16 cellular contexts compared by ENCODE assay signal in the genomic region with DNA sequence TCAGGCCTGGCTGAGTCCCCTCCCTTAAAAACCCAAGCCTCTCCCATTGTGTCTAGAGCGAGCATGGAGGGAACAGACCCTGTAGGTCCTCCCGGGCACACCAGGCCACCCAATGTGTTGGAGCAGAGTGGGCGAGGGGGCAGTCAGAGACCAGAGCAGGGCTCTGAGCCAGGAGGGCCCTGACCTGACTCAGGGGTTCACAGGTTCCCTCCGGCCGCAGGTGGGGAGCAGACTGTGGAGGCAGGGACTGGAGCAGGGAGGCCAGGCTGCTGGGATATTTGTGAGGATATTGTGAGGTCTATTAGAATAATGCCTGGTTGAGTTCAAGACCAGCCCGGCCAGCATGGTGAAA. TPM values are rescaled to one million over a fixed set of nuclear protein-coding genes. Genes with fewer than 3 reads are reported as not detected.
DNase-seq lines count a peak whose midpoint lies in the region; ATAC-seq, FAIRE-seq and TF ChIP-seq lines count a peak whose summit lies in the region.
"Had no signal": no experiment of that assay in that cellular context is flagged by ENCODE, and none has a peak within 500 bp of the region (broad histone marks: within the 10 kb centered on the region; RNA-seq: fewer than 3 reads in every experiment).

No MANE protein-coding gene starts in this region.

- TF ChIP-seq POLR2A in K562 (conservative IDR thresholded peaks at IDR 0.05) = no peak

- H3K4me1 Mint-ChIP-seq in endodermal cell (peaks cover 8% of the 10 kb centered on the region), type B pancreatic cell (ENCODE audit: unreplicated experiment) (peaks cover 5% of the 10 kb centered on the region)

- H3K27ac Mint-ChIP-seq in endodermal cell (no peak overlapping the region), type B pancreatic cell (no peak overlapping the region)
- H3K27ac Mint-ChIP-seq: progenitor cell of endocrine pancreas had no signal

- H2AFZ ChIP-seq in K562 (ENCODE audit: low read depth, low read length) = peak overlapping the region; percentile 83

- H3K9ac ChIP-seq in K562 (ENCODE audit: insufficient read depth in 1 of 2, low read depth in 2 of 2, low read length in 2 of 2) (peak overlapping the region in 1 of 2 experiments; percentile 85; a peak in 2 of 4 replicates), mucosa of rectum (ENCODE audit: low read depth in 1 of 2, low read length in 2 of 2) (no peak overlapping the region), endodermal cell (ENCODE audit: extremely low read depth, low read length, poor library complexity, severe bottlenecking) (no peak overlapping the region)

- POLR2A ChIA-PET in K562 (lab: Yijun Ruan, JAX) = interaction anchor here (0.7 to 0.8 kb wide), 2 partner anchors 81 to 384 kb away, joined by 3 to 4 read pairs; no protein-coding TSS in a partner anchor

- ATAC-seq in HG02610 (IDR thresholded peaks at IDR 0.05; ENCODE audit: unreplicated experiment) (peak; percentile 22), K562 (no peak)

- no peak overlapping the region for H3K4me3 ChIP-seq in K562
- no peak overlapping the region for H3K4me3 ChIP-seq in mucosa of rectum (ENCODE audit: low read length in 2 of 2)
- H3K4me3 ChIP-seq in thymus (ENCODE audit: low read length) = no peak overlapping the region
- H3K4me3 ChIP-seq in endodermal cell (ENCODE audit: low read length) = no peak overlapping the region

- TF ChIP-seq EP300 in K562 (IDR thresholded peaks at IDR 0.05; ENCODE audit: low read length) = no peak

- H3K9me3 Mint-ChIP-seq in endodermal cell = no peaks in the 10 kb centered on the region
- H3K9me3 Mint-ChIP-seq in type B pancreatic cell = no peaks in the 10 kb centered on the region
- H3K9me3 Mint-ChIP-seq: activated naive CD4-positive, alpha-beta T cell treated with anti-CD3 and anti-CD28 coated beads, Interleukin-2, amount 10 ng/mL, durations not matched to agents 7 days and 5 days; CD4-positive, alpha-beta memory T cell had no signal

- no peak for FAIRE-seq in K562 (lab: Jason Lieb, UNC)

- BruUV-seq in K562 (replicated peaks; lab: Mats Ljungman, UMichigan) = no TSS peak

- TF ChIP-seq CTCF in K562 (IDR thresholded peaks at IDR 0.05 in 2 of 3, conservative IDR thresholded peaks at IDR 0.05 in 1 of 3; ENCODE audit: insufficient read depth in 2 of 3, low read depth in 1 of 3, low read length in 3 of 3) (no peak), endodermal cell (conservative IDR thresholded peaks at IDR 0.05) (no peak), type B pancreatic cell (conservative IDR thresholded peaks at IDR 0.05) (no peak)

- H3K36me3 Mint-ChIP-seq in endodermal cell (ENCODE audit: low read depth) (no peaks in the 10 kb centered on the region), type B pancreatic cell (no peaks in the 10 kb centered on the region)
- H3K36me3 Mint-ChIP-seq: CD4-positive, alpha-beta memory T cell had no signal

- in situ Hi-C loops in K562 (cut with MboI) = no loop called here

- no peaks in the 10 kb centered on the region for H3K36me3 ChIP-seq in K562 (ENCODE audit: control insufficient read depth, insufficient read depth, low read length)
- no peaks in the 10 kb centered on the region for H3K36me3 ChIP-seq in mucosa of rectum (ENCODE audit: control insufficient read depth in 2 of 2, insufficient read depth in 2 of 2, low read length in 2 of 2)
- no peaks in the 10 kb centered on the region for H3K36me3 ChIP-seq in thymus (ENCODE audit: control insufficient read depth, insufficient read depth)
- no peaks in the 10 kb centered on the region for H3K36me3 ChIP-seq in endodermal cell (ENCODE audit: control insufficient read depth, insufficient read depth, low read length)

- H3K27ac ChIP-seq in K562 (ENCODE audit: extremely low read depth, low read depth, low read length) (peak overlapping the region; percentile 57; the same call in 1 of the 3 replicates), mucosa of rectum (ENCODE audit: low read depth in 2 of 2, low read length in 2 of 2) (peak overlapping the region; percentile 52 to 68), thymus (ENCODE audit: low read depth) (peak overlapping the region; percentile 85), endodermal cell (ENCODE audit: low read depth, low read length) (no peak overlapping the region)

- no peak for TF ChIP-seq RAD21 in K562 (CRISPR knock-in tag; conservative IDR thresholded peaks at IDR 0.05 in 1 of 2, IDR thresholded peaks at IDR 0.05 in 1 of 2)

- no peaks in the 10 kb centered on the region for H3K9me1 ChIP-seq in K562 (ENCODE audit: control insufficient read depth, insufficient read depth, low read length)

- no peaks in the 10 kb centered on the region for H3K27me3 ChIP-seq in K562 (ENCODE audit: control insufficient read depth in 2 of 2, insufficient read depth in 2 of 2, low read length in 2 of 2)
- no peaks in the 10 kb centered on the region for H3K27me3 ChIP-seq in mucosa of rectum (ENCODE audit: control insufficient read depth in 2 of 2, insufficient read depth in 2 of 2, low read length in 2 of 2)
- H3K27me3 ChIP-seq in thymus (ENCODE audit: control insufficient read depth, insufficient read depth) = no peaks in the 10 kb centered on the region
- no peaks in the 10 kb centered on the region for H3K27me3 ChIP-seq in endodermal cell (ENCODE audit: control insufficient read depth, insufficient read depth, low read length, poor library complexity, severe bottlenecking)

- H3K4me3 Mint-ChIP-seq in endodermal cell = no peak overlapping the region
- H3K4me3 Mint-ChIP-seq in type B pancreatic cell = no peak overlapping the region
- H3K4me3 Mint-ChIP-seq: activated naive CD4-positive, alpha-beta T cell treated with anti-CD3 and anti-CD28 coated beads, Interleukin-2, amount 10 ng/mL, durations not matched to agents 7 days and 5 days; CD4-positive, alpha-beta memory T cell had no signal

- H4K20me1 ChIP-seq in K562 (replicated peaks; ENCODE audit: control insufficient read depth, insufficient read depth, low read length) = no peaks in the 10 kb centered on the region

- H3K9me3 ChIP-seq in K562 (replicated peaks; ENCODE audit: control insufficient read depth, insufficient read depth, low read depth, low read length) = no peaks in the 10 kb centered on the region
- H3K9me3 ChIP-seq in mucosa of rectum (ENCODE audit: control insufficient read depth in 2 of 2, low read length in 2 of 2) = no peaks in the 10 kb centered on the region
- H3K9me3 ChIP-seq in thymus (ENCODE audit: control insufficient read depth) = no peaks in the 10 kb centered on the region
- no peaks in the 10 kb centered on the region for H3K9me3 ChIP-seq in endodermal cell (ENCODE audit: control insufficient read depth, low read length)

- CTCF ChIA-PET in K562 (lab: Yijun Ruan, JAX; ENCODE audit: low intra/inter-chr PET ratio) = no interaction called here

- 62% methylated on average over 6 of the region's 6 CpGs for WGBS in K562 (ENCODE audit: insufficient coverage, low coverage, missing lambda C conversion rate)
- WGBS in thymus = 67% methylated on average over 6 of the region's 6 CpGs
- whole genome bisulfite sequencing in endodermal cell (ENCODE audit: insufficient coverage in 1 of 2, insufficient read length in 1 of 2), 2 experiments = 88 to 93% methylated on average over 3 to 6 of the region's 6 CpGs

- DNase-seq in K562 (ENCODE audit: extremely low read depth in 1 of 4, low spot score in 3 of 4) = no peak
- no peak for DNase-seq in endodermal cell
- no peak for DNase-seq in type B pancreatic cell (ENCODE audit: extremely low spot score, unreplicated experiment)
- DNase-seq in NCI-H2081 (lab: John Stamatoyannopoulos, UW) = no peak
- DNase-seq: CD4-positive, alpha-beta memory T cell; cerebellar nuclear complex; NCI-H2171; NK-92 treated with Interleukin-12 subunit alpha and Interleukin-12 subunit beta, amount 100 ng/mL, for 24 hours; SHP77 treated with DMSO at 0.1 percent for 48 hours; stimulated activated CD4-positive, alpha-beta T cell treated with anti-CD3 and anti-CD28 coated beads, Interleukin-4, amount 100 ng/mL, for 1 hour had no signal

- intact Hi-C loops in K562 (cut with micrococcal nuclease) = no loop called here

- no peaks in the 10 kb centered on the region for H3K27me3 Mint-ChIP-seq in endodermal cell (ENCODE audit: insufficient read depth)
- H3K27me3 Mint-ChIP-seq in type B pancreatic cell = no peaks in the 10 kb centered on the region
- H3K27me3 Mint-ChIP-seq: CD4-positive, alpha-beta memory T cell had no signal

- H3K79me2 ChIP-seq in K562 (ENCODE audit: control insufficient read depth, insufficient read depth, low read length) = no peaks in the 10 kb centered on the region

- peak overlapping the region; percentile 11; the same call in 1 of the 2 replicates for H3K4me2 ChIP-seq in K562 (ENCODE audit: insufficient read depth, low read length)

- peaks cover 31 to 33% of the 10 kb centered on the region in 2 experiments for H3K4me1 ChIP-seq in K562 (replicated peaks in 1 of 2; ENCODE audit: control insufficient read depth in 2 of 2, insufficient read depth in 2 of 2, low read length in 2 of 2)
- peaks cover 2% of the 10 kb centered on the region in 2 donors for H3K4me1 ChIP-seq in mucosa of rectum (ENCODE audit: control insufficient read depth in 2 of 2, insufficient read depth in 2 of 2, low read length in 2 of 2)
- peaks cover 11% of the 10 kb centered on the region for H3K4me1 ChIP-seq in thymus (ENCODE audit: control insufficient read depth, insufficient read depth, low read length)
- H3K4me1 ChIP-seq in endodermal cell (ENCODE audit: control insufficient read depth, insufficient read depth, low read length) = peaks cover 6% of the 10 kb centered on the region

RNA-seq across cellular contexts. Expression of a gene that starts 1.6 kb away (rescaled TPM):
- not detected in 2 replicates for total RNA-seq in K562 (2011; cell fraction: chromatin; rRNA removed; ENCODE audit: low replicate concordance)
- 0.83 TPM in 1 of 2 replicates, not detected in the other for total RNA-seq in K562 (2011; cell fraction: nucleolus; rRNA removed)
- 1.2 TPM in 1 of 2 replicates, not detected in the other for total RNA-seq in K562 (2011; cell fraction: nucleoplasm; rRNA removed)
- total RNA-seq in K562 (2014; rRNA removed) = 0.86 and 2.0 TPM in 2 replicates
- total RNA-seq in K562 (2014; rRNA removed; fragmentation: Illumina TruSeq; extraction: Trizol) = 1.1 and 1.2 TPM in 2 replicates
- 8.2 and 9.8 TPM in 2 replicates for total RNA-seq in K562 (2015; rRNA removed; fragmentation: Illumina TruSeq; extraction: Trizol)
- total RNA-seq in K562 (2021) = 2.7 and 2.9 TPM in 2 replicates
- polyA plus RNA-seq in K562 (2011; rRNA removed) = 2.9 and 11.1 TPM in 2 replicates
- 9.4 and 12.1 TPM in 2 replicates for polyA plus RNA-seq in K562 (2011; cell fraction: cytosol; rRNA removed)
- 1.6 and 7.6 TPM in 2 replicates for polyA plus RNA-seq in K562 (2011; cell fraction: nucleus; rRNA removed)
- polyA plus RNA-seq in K562 (2012) = 14.6 and 22.6 TPM in 2 replicates
- 2.2 and 2.4 TPM in 2 replicates for polyA plus RNA-seq in K562 (2014; fragmentation: Illumina TruSeq; extraction: Trizol)
- 1 to 10 TPM in 1 of 2 experiments, under 1 TPM in 1; 0.72 to 1.6 TPM for polyA plus RNA-seq in K562 (2014; fragmentation: Nextera tagmentation; extraction: Ambion mirVana)
- 3.4 and 8.1 TPM in 2 replicates for polyA plus RNA-seq in K562 (2014; rRNA removed)
- 0.87 and 2.1 TPM in 2 replicates for polyA minus RNA-seq in K562 (2011; rRNA and poly(A)+ RNA removed)
- 6.5 TPM in 1 of 2 replicates, not detected in the other for polyA minus RNA-seq in K562 (2011; cell fraction: cytosol; rRNA and poly(A)+ RNA removed)
- 1.6 TPM in 1 of 2 replicates, not detected in the other for polyA minus RNA-seq in K562 (2011; cell fraction: nucleus; rRNA and poly(A)+ RNA removed)
- polyA plus RNA-seq in thymus = 162 TPM
- total RNA-seq in endodermal cell = not detected
- 0.64 TPM for polyA plus RNA-seq in endodermal cell (2013, experiment 1 of 2)
- not detected for polyA plus RNA-seq in endodermal cell (2013, experiment 2 of 2)
- total RNA-seq in type B pancreatic cell (ENCODE audit: low replicate concordance) = not detected in 2 replicates
- total RNA-seq: fibroblast of lung, progenitor cell of endocrine pancreas had no signal
- polyA plus RNA-seq: fibroblast of lung had no signal

RNA-seq across cellular contexts. Expression of a gene that starts 7.3 kb away (rescaled TPM):
- total RNA-seq in K562 (2011; cell fraction: chromatin; rRNA removed; ENCODE audit: low replicate concordance) = 1.0 TPM in 1 of 2 replicates, not detected in the other
- 1.7 and 2.2 TPM in 2 replicates for total RNA-seq in K562 (2011; cell fraction: nucleolus; rRNA removed)
- total RNA-seq in K562 (2011; cell fraction: nucleoplasm; rRNA removed) = 0.81 and 2.4 TPM in 2 replicates
- total RNA-seq in K562 (2014; rRNA removed) (not detected in 2 replicates), K562 (2014; rRNA removed; fragmentation: Illumina TruSeq; extraction: Trizol) (0.29 TPM in 1 of 2 replicates, not detected in the other), K562 (2015; rRNA removed; fragmentation: Illumina TruSeq; extraction: Trizol) (0.65 and 0.94 TPM in 2 replicates), K562 (2021) (0.47 and 1.6 TPM in 2 replicates), endodermal cell (1 to 10 TPM; 1.3 to 1.5 TPM), type B pancreatic cell (ENCODE audit: low replicate concordance) (1.0 and 1.3 TPM in 2 replicates)
- polyA plus RNA-seq in K562 (2011; rRNA removed) (1.3 and 1.9 TPM in 2 replicates), K562 (2014; fragmentation: Illumina TruSeq; extraction: Trizol) (not detected in 2 replicates), K562 (2014; fragmentation: Nextera tagmentation; extraction: Ambion mirVana) (1 to 10 TPM in 1 of 2 experiments, under 1 TPM in 1; 0.95 to 1.0 TPM), K562 (2014; rRNA removed) (1.1 and 1.9 TPM in 2 replicates), thymus (158 TPM)
- polyA plus RNA-seq in K562 (2011; cell fraction: cytosol; rRNA removed) = 1.4 and 17.5 TPM in 2 replicates
- 0.86 and 1.3 TPM in 2 replicates for polyA plus RNA-seq in K562 (2011; cell fraction: nucleus; rRNA removed)
- polyA plus RNA-seq in K562 (2012) = 1.2 and 1.6 TPM in 2 replicates
- polyA minus RNA-seq in K562 (2011; rRNA and poly(A)+ RNA removed) = 1.7 TPM in 1 of 2 replicates, not detected in the other
- polyA minus RNA-seq in K562 (2011; cell fraction: cytosol; rRNA and poly(A)+ RNA removed) = 1.8 TPM in 1 of 2 replicates, not detected in the other
- polyA minus RNA-seq in K562 (2011; cell fraction: nucleus; rRNA and poly(A)+ RNA removed) = not detected in 2 replicates
- not detected for polyA plus RNA-seq in endodermal cell (2013, experiment 1 of 2)
- polyA plus RNA-seq in endodermal cell (2013, experiment 2 of 2) = not detected
- total RNA-seq: progenitor cell of endocrine pancreas had no signal

RNA-seq across cellular contexts. Expression of a gene that starts 9.3 kb away (rescaled TPM):
- 15.7 and 63.9 TPM in 2 replicates for total RNA-seq in K562 (2011; cell fraction: chromatin; rRNA removed; ENCODE audit: low replicate concordance)
- total RNA-seq in K562 (2011; cell fraction: nucleolus; rRNA removed) = 48.6 and 61.0 TPM in 2 replicates
- 27.9 and 29.7 TPM in 2 replicates for total RNA-seq in K562 (2011; cell fraction: nucleoplasm; rRNA removed)
- total RNA-seq in K562 (2014; rRNA removed) (8.9 and 12.9 TPM in 2 replicates), K562 (2014; rRNA removed; fragmentation: Illumina TruSeq; extraction: Trizol) (1.7 and 2.9 TPM in 2 replicates), K562 (2015; rRNA removed; fragmentation: Illumina TruSeq; extraction: Trizol) (6.6 and 7.1 TPM in 2 replicates), K562 (2021) (9.3 and 10.0 TPM in 2 replicates), endodermal cell (10 to 100 TPM; 20.8 to 24.4 TPM), type B pancreatic cell (ENCODE audit: low replicate concordance) (9.1 and 11.6 TPM in 2 replicates)
- polyA plus RNA-seq in K562 (2011; rRNA removed) (3.3 and 6.8 TPM in 2 replicates), K562 (2014; fragmentation: Illumina TruSeq; extraction: Trizol) (3.6 and 4.1 TPM in 2 replicates), K562 (2014; fragmentation: Nextera tagmentation; extraction: Ambion mirVana) (under 1 TPM; 0.65 to 0.92 TPM), K562 (2014; rRNA removed) (6.3 and 8.9 TPM in 2 replicates), thymus (29.8 TPM)
- polyA plus RNA-seq in K562 (2011; cell fraction: cytosol; rRNA removed) = 5.3 and 6.4 TPM in 2 replicates
- polyA plus RNA-seq in K562 (2011; cell fraction: nucleus; rRNA removed) = 43.9 and 60.1 TPM in 2 replicates
- 2.7 and 5.6 TPM in 2 replicates for polyA plus RNA-seq in K562 (2012)
- polyA minus RNA-seq in K562 (2011; rRNA and poly(A)+ RNA removed) = 3.2 and 6.3 TPM in 2 replicates
- 10.9 and 12.1 TPM in 2 replicates for polyA minus RNA-seq in K562 (2011; cell fraction: cytosol; rRNA and poly(A)+ RNA removed)
- polyA minus RNA-seq in K562 (2011; cell fraction: nucleus; rRNA and poly(A)+ RNA removed) = 20.7 and 27.1 TPM in 2 replicates
- polyA plus RNA-seq in endodermal cell (2013, experiment 1 of 2) = 7.1 TPM
- polyA plus RNA-seq in endodermal cell (2013, experiment 2 of 2) = 5.4 TPM

RNA-seq across cellular contexts. Expression of a gene that starts 26.5 kb away (rescaled TPM):
- total RNA-seq in K562 (2011; cell fraction: chromatin; rRNA removed; ENCODE audit: low replicate concordance) = 0.32 TPM in 1 of 2 replicates, not detected in the other
- 0.26 and 0.50 TPM in 2 replicates for total RNA-seq in K562 (2011; cell fraction: nucleolus; rRNA removed)
- total RNA-seq in K562 (2011; cell fraction: nucleoplasm; rRNA removed) = 0.15 and 0.23 TPM in 2 replicates
- total RNA-seq in K562 (2014; rRNA removed) (0.08 TPM in 1 of 2 replicates, not detected in the other), K562 (2014; rRNA removed; fragmentation: Illumina TruSeq; extraction: Trizol) (not detected in 2 replicates), K562 (2015; rRNA removed; fragmentation: Illumina TruSeq; extraction: Trizol) (not detected in 2 replicates), K562 (2021) (0.11 and 0.31 TPM in 2 replicates), endodermal cell (10 to 100 TPM; 18.7 to 24.3 TPM), type B pancreatic cell (ENCODE audit: low replicate concordance) (17.3 and 22.6 TPM in 2 replicates)
- polyA plus RNA-seq in K562 (2011; rRNA removed) (0.16 TPM in 1 of 2 replicates, not detected in the other), K562 (2014; fragmentation: Illumina TruSeq; extraction: Trizol) (0.03 and 0.19 TPM in 2 replicates), K562 (2014; fragmentation: Nextera tagmentation; extraction: Ambion mirVana) (not detected), K562 (2014; rRNA removed) (0.12 and 0.35 TPM in 2 replicates), thymus (1.6 TPM)
- polyA plus RNA-seq in K562 (2011; cell fraction: cytosol; rRNA removed) = 0.09 and 0.18 TPM in 2 replicates
- 0.17 and 0.20 TPM in 2 replicates for polyA plus RNA-seq in K562 (2011; cell fraction: nucleus; rRNA removed)
- polyA plus RNA-seq in K562 (2012) = 0.07 and 0.09 TPM in 2 replicates
- 0.04 and 0.06 TPM in 2 replicates for polyA minus RNA-seq in K562 (2011; rRNA and poly(A)+ RNA removed)
- not detected in 2 replicates for polyA minus RNA-seq in K562 (2011; cell fraction: cytosol; rRNA and poly(A)+ RNA removed)
- polyA minus RNA-seq in K562 (2011; cell fraction: nucleus; rRNA and poly(A)+ RNA removed) = 0.22 and 0.54 TPM in 2 replicates
- 29.1 TPM for polyA plus RNA-seq in endodermal cell (2013, experiment 1 of 2)
- 28.9 TPM for polyA plus RNA-seq in endodermal cell (2013, experiment 2 of 2)

RNA-seq across cellular contexts. Expression of a gene that starts 41.3 kb away (rescaled TPM):
- total RNA-seq in K562 (2011; cell fraction: chromatin; rRNA removed; ENCODE audit: low replicate concordance) = 3.3 and 19.3 TPM in 2 replicates
- 8.6 and 11.2 TPM in 2 replicates for total RNA-seq in K562 (2011; cell fraction: nucleolus; rRNA removed)
- total RNA-seq in K562 (2011; cell fraction: nucleoplasm; rRNA removed) = 7.1 and 7.3 TPM in 2 replicates
- total RNA-seq in K562 (2014; rRNA removed) (5.8 and 9.0 TPM in 2 replicates), K562 (2014; rRNA removed; fragmentation: Illumina TruSeq; extraction: Trizol) (2.3 and 3.0 TPM in 2 replicates), K562 (2015; rRNA removed; fragmentation: Illumina TruSeq; extraction: Trizol) (1.4 and 3.3 TPM in 2 replicates), K562 (2021) (6.9 and 9.9 TPM in 2 replicates), endodermal cell (10 to 100 TPM in 1 of 2 donors, 1 to 10 TPM in 1; 4.1 to 10.6 TPM), type B pancreatic cell (ENCODE audit: low replicate concordance) (43.3 and 120 TPM in 2 replicates)
- polyA plus RNA-seq in K562 (2011; rRNA removed) (4.7 and 8.9 TPM in 2 replicates), K562 (2014; fragmentation: Illumina TruSeq; extraction: Trizol) (6.6 and 7.8 TPM in 2 replicates), K562 (2014; fragmentation: Nextera tagmentation; extraction: Ambion mirVana) (under 1 TPM; 0.69 to 0.87 TPM), K562 (2014; rRNA removed) (6.0 and 8.2 TPM in 2 replicates), thymus (3.3 TPM)
- 6.1 and 8.3 TPM in 2 replicates for polyA plus RNA-seq in K562 (2011; cell fraction: cytosol; rRNA removed)
- 16.1 and 16.8 TPM in 2 replicates for polyA plus RNA-seq in K562 (2011; cell fraction: nucleus; rRNA removed)
- polyA plus RNA-seq in K562 (2012) = 8.7 and 13.6 TPM in 2 replicates
- polyA minus RNA-seq in K562 (2011; rRNA and poly(A)+ RNA removed) = 1.1 and 1.4 TPM in 2 replicates
- polyA minus RNA-seq in K562 (2011; cell fraction: cytosol; rRNA and poly(A)+ RNA removed) = 2.1 and 4.9 TPM in 2 replicates
- polyA minus RNA-seq in K562 (2011; cell fraction: nucleus; rRNA and poly(A)+ RNA removed) = 4.7 and 6.4 TPM in 2 replicates
- 395 TPM for polyA plus RNA-seq in endodermal cell (2013, experiment 1 of 2)
- 360 TPM for polyA plus RNA-seq in endodermal cell (2013, experiment 2 of 2)
- total RNA-seq: CD4-positive, alpha-beta memory T cell had no signal
